Comparison of ENCODE assay signal across 1 cellular context in genomic region chr15:101808201-101808600, GRCh38.
TF ChIP-seq lines count a peak whose summit lies in the region.

No MANE protein-coding gene starts in this region.

TF ChIP-seq in GM23338, 12 proteins besides CTCF, POLR2A, EP300 and RAD21 (continued from another document):
- no peak for TF ChIP-seq ZNF462 (CRISPR knock-in tag; IDR thresholded peaks at IDR 0.05)
- TF ChIP-seq EZH2 (IDR thresholded peaks at IDR 0.05; ENCODE audit: low read depth, unreplicated experiment): no peak
- TF ChIP-seq STAT1 (IDR thresholded peaks at IDR 0.05; ENCODE audit: unreplicated experiment): no peak
- no peak for TF ChIP-seq ZNF331 (CRISPR knock-in tag; IDR thresholded peaks at IDR 0.05; ENCODE audit: low read depth)
- TF ChIP-seq REST (IDR thresholded peaks at IDR 0.05; ENCODE audit: unreplicated experiment): no peak
- no peak for TF ChIP-seq ETS1 (IDR thresholded peaks at IDR 0.05)
- TF ChIP-seq NANOG (IDR thresholded peaks at IDR 0.05; ENCODE audit: borderline replicate concordance): no peak
